9 cellular contexts compared by ENCODE assay signal in genomic region chr12:69688496-69689427, GRCh38. TPM values are rescaled to one million over a fixed set of nuclear protein-coding genes. Genes with fewer than 3 reads are reported as not detected.
DNase-seq lines count a peak whose midpoint lies in the region; ATAC-seq lines count a peak whose summit lies in the region.
"Had no signal": no experiment of that assay in that cellular context is flagged by ENCODE, and none has a peak within 500 bp of the region (broad histone marks: within the 10 kb centered on the region; RNA-seq: fewer than 3 reads in every experiment).

No MANE protein-coding gene starts in this region.

- in situ Hi-C loops in ACHN (cut with HindIII; ENCODE audit: low pct_ligation_motif_present, low pct_unique_long_range_greater_than_20kb, low sequenced_read_pairs): no loop called here

- intact Hi-C loops in left ventricle myocardium superior (cut with micrococcal nuclease): no loop called here

- DNase-seq in ACHN: peak; percentile 99
- DNase-seq in NCI-H460 (ENCODE audit: extremely low read depth, low read depth): peak; percentile 53
- peak; percentile 15 for DNase-seq in activated naive CD4-positive, alpha-beta T cell treated with anti-CD3 and anti-CD28 coated beads, Interleukin-2, amount 50 U/mL, for 16 hours
- peak; percentile 55 for DNase-seq in left ventricle myocardium superior
- DNase-seq in NCI-H1092 (lab: John Stamatoyannopoulos, UW): no peak

- ATAC-seq in GM21423 (IDR thresholded peaks at IDR 0.05; ENCODE audit: unreplicated experiment) (peak; percentile 47), left ventricle myocardium superior (peak; percentile 95), GM21825 (IDR thresholded peaks at IDR 0.05; ENCODE audit: unreplicated experiment) (no peak)
- ATAC-seq: effector memory CD8-positive, alpha-beta T cell had no signal

- H3K36me3 ChIP-seq in skeletal muscle satellite cell (ENCODE audit: insufficient read depth, low read length): no peaks in the 10 kb centered on the region

- H3K4me1 ChIP-seq in skeletal muscle satellite cell (ENCODE audit: control insufficient read depth, insufficient read depth, low read length): peaks cover 43% of the 10 kb centered on the region

- H3K9ac ChIP-seq in skeletal muscle satellite cell (ENCODE audit: low read depth, low read length): peak overlapping the region; percentile 65

- H3K27me3 ChIP-seq in skeletal muscle satellite cell (ENCODE audit: control insufficient read depth, insufficient read depth, low read length): no peaks in the 10 kb centered on the region

- H3K4me2 ChIP-seq in skeletal muscle satellite cell (ENCODE audit: low read length): peak overlapping the region; percentile 73

- peak overlapping the region; percentile 51 for H3K4me3 ChIP-seq in skeletal muscle satellite cell (ENCODE audit: low read length)

- H3K9me3 ChIP-seq in skeletal muscle satellite cell (replicated peaks; ENCODE audit: low read length): no peaks in the 10 kb centered on the region

RNA-seq across cellular contexts. Expression of gene BEST3, which starts 10.3 kb away (rescaled TPM):
- not detected in 2 replicates for total RNA-seq in NCI-H460 (2014; rRNA removed; shearing (Covaris generic))
- polyA plus RNA-seq in NCI-H460 (2014; cell fraction: nucleus; rRNA removed): not detected in 2 replicates
- total RNA-seq in left ventricle myocardium superior: 0.55 TPM
- 0.25 and 3.9 TPM in 2 replicates for total RNA-seq in skeletal muscle satellite cell (2012; rRNA removed)

RNA-seq across cellular contexts. Expression of gene RAB3IP, which starts 49.9 kb away (rescaled TPM):
- total RNA-seq in NCI-H460 (2014; rRNA removed; shearing (Covaris generic)): 12.1 and 16.7 TPM in 2 replicates
- polyA plus RNA-seq in NCI-H460 (2014; cell fraction: nucleus; rRNA removed): 9.2 and 10.4 TPM in 2 replicates
- total RNA-seq in left ventricle myocardium superior: 39.4 TPM
- 8.5 and 13.2 TPM in 2 replicates for total RNA-seq in skeletal muscle satellite cell (2012; rRNA removed)
